In the genomic region with DNA sequence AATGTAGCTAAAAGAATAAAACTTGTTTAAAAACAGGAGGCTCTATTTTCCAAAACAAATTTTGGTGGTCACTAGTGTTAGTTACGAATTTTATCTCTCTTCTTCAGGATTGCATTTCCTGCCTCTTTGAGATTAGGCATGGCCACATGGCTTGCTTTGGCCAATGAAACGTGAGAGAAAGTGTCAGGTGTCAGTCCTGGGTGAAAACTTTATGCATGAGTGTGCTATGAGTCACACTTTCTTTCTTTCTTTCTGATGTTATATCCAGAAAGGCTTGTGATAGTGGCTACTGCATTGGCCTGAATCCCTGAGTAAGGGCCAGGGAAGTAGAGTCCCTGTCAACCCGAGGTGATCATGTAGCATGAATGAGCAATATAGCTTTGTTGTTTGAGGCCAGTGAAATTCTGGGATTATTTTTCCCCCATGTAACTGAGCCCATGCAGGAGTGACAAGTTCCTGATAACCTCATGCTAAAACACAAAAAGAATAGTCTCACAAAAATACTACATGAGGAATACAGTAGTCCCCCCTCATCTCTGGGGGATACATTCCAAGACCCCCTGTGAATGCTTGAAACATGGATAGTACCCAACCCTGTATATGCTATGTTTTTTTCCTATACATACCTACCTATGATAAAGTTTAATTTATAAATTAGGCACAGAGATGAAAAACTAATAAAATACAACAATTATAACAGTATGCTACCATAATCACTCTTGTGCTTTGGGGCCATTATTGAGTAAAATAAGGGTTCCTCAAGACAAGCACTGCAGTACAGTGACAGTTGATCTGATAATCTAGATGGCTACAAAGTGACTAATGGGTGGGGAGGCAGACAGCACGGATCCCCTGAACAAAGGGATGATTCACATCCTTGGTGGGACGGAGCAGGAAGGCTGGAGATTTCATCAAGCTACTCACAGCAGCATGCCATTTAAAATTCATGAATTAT, we compare ENCODE assay signal across 7 cellular contexts.
A peak's percentile ranks its signal among the peaks of the same experiment; 100 is the strongest.
DNase-seq lines count a peak whose midpoint lies in the region; ATAC-seq and TF ChIP-seq lines count a peak whose summit lies in the region.

No MANE protein-coding gene starts in this region.

- H3K27me3 ChIP-seq in CD4-positive, alpha-beta T cell (ENCODE audit: control insufficient read depth, insufficient read depth, low read length) = no peaks in the 10 kb centered on the region

- H3K27ac ChIP-seq in CD4-positive, alpha-beta T cell (ENCODE audit: low read depth, low read length) = no peak overlapping the region

- CTCF ChIA-PET in CD4-positive, alpha-beta T cell (lab: Charles Lee) = interaction anchor here (1.5 kb wide), 1 partner anchor 166 kb away, joined by 4 read pairs; no protein-coding TSS in a partner anchor

- no peaks in the 10 kb centered on the region for H3K36me3 Mint-ChIP-seq in HFFc6 (ENCODE audit: low read depth)
- H3K36me3 Mint-ChIP-seq in CD4-positive, alpha-beta T cell (ENCODE audit: low read depth) = no peaks in the 10 kb centered on the region

- in situ Hi-C loops in astrocyte of the spinal cord (cut with HindIII; ENCODE audit: low sequenced_read_pairs) = no loop called here

- intact Hi-C loops in CD4-positive, alpha-beta T cell (cut with DNase I, micrococcal nuclease) = no loop called here

- H3K9me3 Mint-ChIP-seq in HFFc6 = no peaks in the 10 kb centered on the region
- H3K9me3 Mint-ChIP-seq in CD4-positive, alpha-beta T cell = no peaks in the 10 kb centered on the region

- H3K27ac Mint-ChIP-seq in HFFc6 = peak overlapping the region; percentile 73
- no peak overlapping the region for H3K27ac Mint-ChIP-seq in CD4-positive, alpha-beta T cell

- POLR2A ChIA-PET in CD4-positive, alpha-beta T cell (lab: Charles Lee) = no interaction called here

- H3K27me3 Mint-ChIP-seq in HFFc6 (ENCODE audit: insufficient read depth) = no peaks in the 10 kb centered on the region; the same call in 1 of the 2 replicates
- H3K27me3 Mint-ChIP-seq in CD4-positive, alpha-beta T cell = no peaks in the 10 kb centered on the region

- peaks cover 69% of the 10 kb centered on the region for H3K4me1 Mint-ChIP-seq in HFFc6 (ENCODE audit: low read depth)
- peaks cover 9% of the 10 kb centered on the region for H3K4me1 Mint-ChIP-seq in CD4-positive, alpha-beta T cell (ENCODE audit: low read depth)

- H3K4me3 ChIP-seq in astrocyte of the spinal cord (ENCODE audit: low read depth, low read length) = no peak overlapping the region

- TF ChIP-seq CTCF in HFFc6 (IDR thresholded peaks at IDR 0.05) (no peak), astrocyte of the spinal cord (IDR thresholded peaks at IDR 0.05; ENCODE audit: low read depth, low read length) (no peak)
- TF ChIP-seq CTCF in CD4-positive, alpha-beta T cell (IDR thresholded peaks at IDR 0.05) = no peak

- ATAC-seq in GM18519 (IDR thresholded peaks at IDR 0.05; ENCODE audit: low FRiP score, unreplicated experiment) = peak; percentile 56
- ATAC-seq in CD4-positive, alpha-beta T cell (ENCODE audit: poor library complexity) = no peak

- peak overlapping the region; percentile 9 for H3K4me3 Mint-ChIP-seq in HFFc6
- no peak overlapping the region for H3K4me3 Mint-ChIP-seq in CD4-positive, alpha-beta T cell

- H3K9me3 ChIP-seq in CD4-positive, alpha-beta T cell (ENCODE audit: control insufficient read depth, low read length) = no peaks in the 10 kb centered on the region

- DNase-seq in HFFc6 = peak; percentile 91
- peak; percentile 68 for DNase-seq in MV-4-11 (lab: John Stamatoyannopoulos, UW)
- DNase-seq in astrocyte of the spinal cord (ENCODE audit: low read depth, low spot score) = peak; percentile 89
- peak; percentile 87 for DNase-seq in non-pigmented ciliary epithelial cell (ENCODE audit: low read depth)
- DNase-seq in CD4-positive, alpha-beta T cell = no peak
- DNase-seq in NCI-H510A treated with DMSO at 0.1 percent for 48 hours (lab: John Stamatoyannopoulos, UW) = no peak

Comparison
In these comparisons a context has a peak if more than half of its experiments do, and no peak if none do; other contexts are left out.
1. DNase-seq: peak in HFFc6 (single experiment), MV-4-11 (single experiment), astrocyte of the spinal cord (single experiment) and non-pigmented ciliary epithelial cell (single experiment); none in CD4-positive, alpha-beta T cell (0 of 10) and NCI-H510A treated with DMSO at 0.1 percent for 48 hours (single experiment).